Comparison of ENCODE assay signal across 8 cellular contexts in genomic region chr14:39268393-39268792, GRCh38. TPM values are rescaled to one million over a fixed set of nuclear protein-coding genes. Genes with fewer than 3 reads are reported as not detected.
DNase-seq lines count a peak whose midpoint lies in the region; ATAC-seq and TF ChIP-seq lines count a peak whose summit lies in the region.

No MANE protein-coding gene starts in this region.

- H3K27ac Mint-ChIP-seq in activated naive CD8-positive, alpha-beta T cell: peak overlapping the region; percentile 98

- H2AFZ ChIP-seq in MM.1S (ENCODE audit: low read length): no peak overlapping the region

- H3K4me2 ChIP-seq in MM.1S (ENCODE audit: low read depth, low read length): peak overlapping the region; percentile 64; the same call in 1 of the 2 replicates

- H3K27me3 Mint-ChIP-seq in activated naive CD8-positive, alpha-beta T cell: no peaks in the 10 kb centered on the region

- no peaks in the 10 kb centered on the region for H3K9me3 Mint-ChIP-seq in activated naive CD8-positive, alpha-beta T cell (ENCODE audit: low read depth)

- no peaks in the 10 kb centered on the region for H3K27me3 ChIP-seq in MM.1S (replicated peaks; ENCODE audit: insufficient read depth, low read length)
- H3K27me3 ChIP-seq in kidney epithelial cell (ENCODE audit: control insufficient read depth, insufficient read depth, low read length): no peaks in the 10 kb centered on the region
- H3K27me3 ChIP-seq in uterus: no peaks in the 10 kb centered on the region

- H4K20me1 ChIP-seq in MM.1S (ENCODE audit: insufficient read depth, low read length): no peaks in the 10 kb centered on the region

- no peaks in the 10 kb centered on the region for H3K9me2 ChIP-seq in MM.1S (replicated peaks; ENCODE audit: insufficient read depth, low read length)

- H3K27ac ChIP-seq in MM.1S (ENCODE audit: low read length) (peak overlapping the region; percentile 96; the same call in 1 of the 2 replicates), uterus (peak overlapping the region; percentile 97)

- H3F3A ChIP-seq in MM.1S (ENCODE audit: insufficient read depth, low read length): peaks cover 18% of the 10 kb centered on the region; the same call in 1 of the 2 replicates

- TF ChIP-seq CTCF in MM.1S (IDR thresholded peaks at IDR 0.05; ENCODE audit: low read length): no peak
- TF ChIP-seq CTCF in kidney epithelial cell (IDR thresholded peaks at IDR 0.05; ENCODE audit: insufficient read depth, low read length, poor library complexity, severe bottlenecking): no peak
- no peak for TF ChIP-seq CTCF in uterus (IDR thresholded peaks at IDR 0.05)

- DNase-seq in DMS 273 treated with DMSO at 0.1 percent for 48 hours (lab: John Stamatoyannopoulos, UW): peak; percentile 18
- peak; percentile 18 for DNase-seq in MM.1S
- DNase-seq in kidney epithelial cell (ENCODE audit: low read depth): no peak
- DNase-seq in uterus: no peak
- no peak for DNase-seq in sciatic nerve (ENCODE audit: low spot score)
- no peak for DNase-seq in stimulated activated CD4-positive, alpha-beta T cell treated with anti-CD3 and anti-CD28 coated beads, Interleukin-15, amount 100 ng/mL, for 24 hours

- peak overlapping the region; percentile 98 for H3K4me3 Mint-ChIP-seq in activated naive CD8-positive, alpha-beta T cell

- H3K36me3 Mint-ChIP-seq in activated naive CD8-positive, alpha-beta T cell: peaks cover 2% of the 10 kb centered on the region

- peaks cover 65% of the 10 kb centered on the region for H3K79me2 ChIP-seq in MM.1S (ENCODE audit: low read length)

- H3K4me1 Mint-ChIP-seq in activated naive CD8-positive, alpha-beta T cell (ENCODE audit: low read depth): peaks cover 67% of the 10 kb centered on the region

- ATAC-seq in GM21381 (IDR thresholded peaks at IDR 0.05; ENCODE audit: unreplicated experiment): no peak
- ATAC-seq in sciatic nerve: no peak

- peak overlapping the region; percentile 90; the same call in 1 of the 2 replicates for H3K9ac ChIP-seq in MM.1S (ENCODE audit: low read length)

- H3K4me3 ChIP-seq in MM.1S (ENCODE audit: low read length) (peak overlapping the region; percentile 69), kidney epithelial cell (ENCODE audit: low read depth, low read length) (peak overlapping the region; percentile 94), uterus (peak overlapping the region; percentile 75 to 87)

- no peaks in the 10 kb centered on the region for H3K9me3 ChIP-seq in MM.1S (replicated peaks; ENCODE audit: insufficient read depth, low read length)
- no peaks in the 10 kb centered on the region for H3K9me3 ChIP-seq in uterus

- H3K4me1 ChIP-seq in MM.1S (ENCODE audit: low read length) (peaks cover 9% of the 10 kb centered on the region; the same call in 1 of the 2 replicates), uterus (no peaks in the 10 kb centered on the region)

- no peak for TF ChIP-seq POLR2A in uterus (IDR thresholded peaks at IDR 0.05)

- H3K36me3 ChIP-seq in MM.1S (replicated peaks; ENCODE audit: insufficient read depth, low read length) (no peaks in the 10 kb centered on the region), kidney epithelial cell (ENCODE audit: control insufficient read depth, insufficient read depth, low read length) (no peaks in the 10 kb centered on the region), uterus (no peaks in the 10 kb centered on the region)

- intact Hi-C loops in uterus (cut with DNase I; ENCODE audit: low total_unique reads): no loop called here
- intact Hi-C loops in sciatic nerve (cut with DNase I): no loop called here

RNA-seq across cellular contexts. Expression of gene MIA2, which starts 34.7 kb away (rescaled TPM):
- total RNA-seq in kidney epithelial cell: 38.6 and 41.2 TPM in 2 replicates
- total RNA-seq in uterus: 10 to 100 TPM; 15.3 to 38.2 (median 23.9) TPM
- 23.0 TPM for total RNA-seq in sciatic nerve

Comparison
In these comparisons a context has a peak if more than half of its experiments do, and no peak if none do; other contexts are left out.
1. DNase-seq: peak in DMS 273 treated with DMSO at 0.1 percent for 48 hours (single experiment) and MM.1S (single experiment); none in kidney epithelial cell (single experiment), uterus (0 of 2), sciatic nerve (single experiment) and stimulated activated CD4-positive, alpha-beta T cell treated with anti-CD3 and anti-CD28 coated beads, Interleukin-15, amount 100 ng/mL, for 24 hours (single experiment).
2. Peak in every context shown above with its lines, with median percentiles within 50 percentile points of each other: H3K4me3 ChIP-seq.